20 cellular contexts compared by ENCODE assay signal in the genomic region with DNA sequence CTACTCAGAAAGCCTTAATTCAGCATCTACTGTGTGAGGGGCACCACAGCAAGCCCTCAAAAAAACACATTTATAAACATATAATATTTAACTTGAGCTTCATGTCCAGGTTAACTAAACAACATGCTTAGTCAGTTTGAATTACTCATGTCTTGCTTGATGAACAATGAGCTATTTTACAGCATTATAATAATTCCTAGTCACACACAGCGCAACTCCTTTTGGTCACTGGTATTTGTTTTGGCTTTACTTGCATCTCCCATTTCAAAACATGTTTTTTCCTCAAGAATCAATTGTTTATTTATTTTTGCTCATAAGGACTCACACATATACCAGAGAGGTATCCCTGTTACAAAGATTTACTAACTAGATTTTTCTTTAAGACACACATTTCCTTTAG.
"Had no signal": no experiment of that assay in that cellular context is flagged by ENCODE, and none has a peak within 500 bp of the region (broad histone marks: within the 10 kb centered on the region; RNA-seq: fewer than 3 reads in every experiment).

No MANE protein-coding gene starts in this region.

- H3K36me3 Mint-ChIP-seq: naive thymus-derived CD4-positive, alpha-beta T cell had no signal

- H3K4me1 Mint-ChIP-seq: activated naive CD8-positive, alpha-beta T cell treated with anti-CD3 and anti-CD28 coated beads, Interleukin-2, amount 10 ng/mL, durations not matched to agents 7 days and 5 days had no signal

- H3K27me3 Mint-ChIP-seq: activated CD4-positive, alpha-beta memory T cell treated with anti-CD3 and anti-CD28 coated beads, Interleukin-2, amount 10 ng/mL, durations not matched to agents 7 days and 5 days; activated naive CD8-positive, alpha-beta T cell treated with anti-CD3 and anti-CD28 coated beads, Interleukin-2, amount 10 ng/mL, durations not matched to agents 7 days and 5 days had no signal

- H3K4me3 Mint-ChIP-seq: activated CD4-positive, alpha-beta memory T cell treated with anti-CD3 and anti-CD28 coated beads, Interleukin-2, amount 10 ng/mL, durations not matched to agents 7 days and 5 days; activated CD4-positive, alpha-beta T cell treated with anti-CD3 and anti-CD28 coated beads for 36 hours; activated naive CD8-positive, alpha-beta T cell treated with anti-CD3 and anti-CD28 coated beads, Interleukin-2, amount 10 ng/mL, durations not matched to agents 7 days and 5 days; activated T-cell treated with anti-CD3 and anti-CD28 coated beads, Interleukin-2, amount 50 U/mL, for 72 hours; naive thymus-derived CD4-positive, alpha-beta T cell had no signal

- H3K4me3 ChIP-seq: coronary artery, lung, skin epidermis, tibial artery, uterus had no signal

- ATAC-seq: activated CD4-positive, alpha-beta T cell treated with anti-CD3 and anti-CD28 coated beads for 36 hours; activated T-cell treated with anti-CD3 and anti-CD28 coated beads, Interleukin-2, amount 50 U/mL, for 72 hours; left cardiac atrium; naive thymus-derived CD4-positive, alpha-beta T cell had no signal

- H3K27ac Mint-ChIP-seq: activated CD4-positive, alpha-beta memory T cell treated with anti-CD3 and anti-CD28 coated beads, Interleukin-2, amount 10 ng/mL, durations not matched to agents 7 days and 5 days; activated CD4-positive, alpha-beta T cell treated with anti-CD3 and anti-CD28 coated beads for 36 hours; activated naive CD8-positive, alpha-beta T cell treated with anti-CD3 and anti-CD28 coated beads, Interleukin-2, amount 10 ng/mL, durations not matched to agents 7 days and 5 days; activated T-cell treated with anti-CD3 and anti-CD28 coated beads, Interleukin-2, amount 50 U/mL, for 72 hours; naive thymus-derived CD4-positive, alpha-beta T cell had no signal

- H3K9me3 ChIP-seq: tibial artery, uterus had no signal

- H3K9ac ChIP-seq: parathyroid adenoma had no signal

- H3K4me1 ChIP-seq: parathyroid adenoma, tibial artery, uterus had no signal

- H3K9me3 Mint-ChIP-seq: activated CD4-positive, alpha-beta memory T cell treated with anti-CD3 and anti-CD28 coated beads, Interleukin-2, amount 10 ng/mL, durations not matched to agents 7 days and 5 days; activated naive CD8-positive, alpha-beta T cell treated with anti-CD3 and anti-CD28 coated beads, Interleukin-2, amount 10 ng/mL, durations not matched to agents 7 days and 5 days; activated T-cell treated with anti-CD3 and anti-CD28 coated beads, Interleukin-2, amount 50 U/mL, for 72 hours had no signal

- DNase-seq: activated CD4-positive, alpha-beta memory T cell treated with anti-CD3 and anti-CD28 coated beads, Interleukin-2, amount 10 ng/mL, durations not matched to agents 7 days and 5 days; activated CD4-positive, alpha-beta T cell treated with anti-CD3 and anti-CD28 coated beads for 36 hours; activated gamma-delta T cell treated with Interleukin-2 at 50 U/mL for 16 hours; activated naive CD8-positive, alpha-beta T cell treated with anti-CD3 and anti-CD28 coated beads, Interleukin-2, amount 10 ng/mL, durations not matched to agents 7 days and 5 days; activated T-cell treated with anti-CD3 and anti-CD28 coated beads, Interleukin-2, amount 50 U/mL, for 72 hours; aorta; caudate nucleus; effector CD8-positive, alpha-beta T cell; hypothalamus; left cardiac atrium; naive thymus-derived CD4-positive, alpha-beta T cell; retina; tibial artery; uterus; WERI-Rb-1 had no signal

- H3K27me3 ChIP-seq: tibial artery had no signal

- H3K27ac ChIP-seq: coronary artery, epithelial cell of prostate, parathyroid adenoma, skin epidermis, tibial artery, uterus, WERI-Rb-1 had no signal

- H3K36me3 ChIP-seq: tibial artery, uterus, WERI-Rb-1 had no signal
